ENCODE assay signal across 1 cellular context in the genomic region with DNA sequence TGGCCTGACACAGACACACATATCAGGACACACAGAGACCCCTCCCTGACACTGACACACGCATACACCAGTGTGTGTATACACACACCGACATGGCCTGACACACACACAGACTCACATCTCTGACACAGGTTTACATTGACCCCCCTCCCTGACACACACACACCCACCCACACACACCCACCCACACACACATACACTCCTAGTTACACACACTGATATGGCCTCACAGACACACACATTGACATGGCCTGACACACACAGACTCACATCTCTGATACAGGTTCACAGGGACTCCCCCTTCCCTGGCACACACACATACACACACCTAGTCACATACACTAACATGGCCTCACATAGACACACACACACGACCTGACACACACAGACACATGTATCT.
TF ChIP-seq lines count a peak whose summit lies in the region.

No MANE protein-coding gene starts in this region.

TF ChIP-seq in IMR-90, 13 proteins besides CTCF, POLR2A, EP300 and RAD21:
- TF ChIP-seq, protein P1, sequence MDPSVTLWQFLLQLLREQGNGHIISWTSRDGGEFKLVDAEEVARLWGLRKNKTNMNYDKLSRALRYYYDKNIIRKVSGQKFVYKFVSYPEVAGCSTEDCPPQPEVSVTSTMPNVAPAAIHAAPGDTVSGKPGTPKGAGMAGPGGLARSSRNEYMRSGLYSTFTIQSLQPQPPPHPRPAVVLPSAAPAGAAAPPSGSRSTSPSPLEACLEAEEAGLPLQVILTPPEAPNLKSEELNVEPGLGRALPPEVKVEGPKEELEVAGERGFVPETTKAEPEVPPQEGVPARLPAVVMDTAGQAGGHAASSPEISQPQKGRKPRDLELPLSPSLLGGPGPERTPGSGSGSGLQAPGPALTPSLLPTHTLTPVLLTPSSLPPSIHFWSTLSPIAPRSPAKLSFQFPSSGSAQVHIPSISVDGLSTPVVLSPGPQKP (IDR thresholded peaks at IDR 0.05; ENCODE audit: borderline replicate concordance, low read depth, low read length) = no peak
- TF ChIP-seq MAZ (IDR thresholded peaks at IDR 0.05; ENCODE audit: borderline replicate concordance, low read depth, low read length) (no peak), MAFK (IDR thresholded peaks at IDR 0.05; ENCODE audit: low read depth, low read length) (no peak), MXI1 (IDR thresholded peaks at IDR 0.05; ENCODE audit: borderline replicate concordance, low read depth, low read length) (no peak), NFE2L2 (IDR thresholded peaks at IDR 0.05; ENCODE audit: low read depth, low read length) (no peak), SMC3 (IDR thresholded peaks at IDR 0.05; ENCODE audit: low read depth, low read length) (no peak), CEBPB (IDR thresholded peaks at IDR 0.05; ENCODE audit: low read depth, low read length) (no peak), BHLHE40 (IDR thresholded peaks at IDR 0.05; ENCODE audit: low read depth, low read length) (no peak), FOS (IDR thresholded peaks at IDR 0.05; ENCODE audit: low read depth, low read length) (no peak), RFX5 (IDR thresholded peaks at IDR 0.05; ENCODE audit: low read depth, low read length) (no peak), CHD1 (IDR thresholded peaks at IDR 0.05; ENCODE audit: low read depth, low read length) (no peak), RCOR1 (IDR thresholded peaks at IDR 0.05; ENCODE audit: insufficient replicate concordance, low read length) (no peak)
- TF ChIP-seq, protein P2, sequence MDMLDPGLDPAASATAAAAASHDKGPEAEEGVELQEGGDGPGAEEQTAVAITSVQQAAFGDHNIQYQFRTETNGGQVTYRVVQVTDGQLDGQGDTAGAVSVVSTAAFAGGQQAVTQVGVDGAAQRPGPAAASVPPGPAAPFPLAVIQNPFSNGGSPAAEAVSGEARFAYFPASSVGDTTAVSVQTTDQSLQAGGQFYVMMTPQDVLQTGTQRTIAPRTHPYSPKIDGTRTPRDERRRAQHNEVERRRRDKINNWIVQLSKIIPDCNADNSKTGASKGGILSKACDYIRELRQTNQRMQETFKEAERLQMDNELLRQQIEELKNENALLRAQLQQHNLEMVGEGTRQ (IDR thresholded peaks at IDR 0.05; ENCODE audit: low read depth, low read length) = no peak
